ENCODE assay signal across 8 cellular contexts in genomic region chrX:54530358-54530900, GRCh38. TPM values are rescaled to one million over a fixed set of nuclear protein-coding genes. Genes with fewer than 3 reads are reported as not detected.
DNase-seq lines count a peak whose midpoint lies in the region; ATAC-seq and TF ChIP-seq lines count a peak whose summit lies in the region.

No MANE protein-coding gene starts in this region.

- POLR2A ChIA-PET in activated CD8-positive, alpha-beta T cell treated with anti-CD3 and anti-CD28 coated beads for 36 hours (lab: Charles Lee), result interaction anchor here (0.7 to 1.6 kb wide), 4 partner anchors 11 to 636 kb away, joined by 3 to 6 read pairs (median 4); no protein-coding TSS in a partner anchor

- H3K4me1 ChIP-seq in heart left ventricle (peaks cover 0 to 18% (median 4%) of the 10 kb centered on the region in 12 donors), gastrocnemius medialis (peaks cover 4 to 12% of the 10 kb centered on the region in 2 donors)

- H3K4me1 Mint-ChIP-seq in activated CD8-positive, alpha-beta T cell treated with anti-CD3 and anti-CD28 coated beads for 36 hours (ENCODE audit: low read depth), result peaks cover 31% of the 10 kb centered on the region

- H3K36me3 ChIP-seq in heart left ventricle (peaks cover 0 to 26% (median 0%) of the 10 kb centered on the region in 9 donors), gastrocnemius medialis (no peaks in the 10 kb centered on the region)

- ATAC-seq in HG03135 (IDR thresholded peaks at IDR 0.05; ENCODE audit: unreplicated experiment) (peak; percentile 35), heart left ventricle (peak; percentile 24 to 61 (median 45)), gastrocnemius medialis (peak; percentile 63)
- ATAC-seq in activated CD8-positive, alpha-beta T cell treated with anti-CD3 and anti-CD28 coated beads for 36 hours, result peak; percentile 14

- H3K9me3 Mint-ChIP-seq in activated CD8-positive, alpha-beta T cell treated with anti-CD3 and anti-CD28 coated beads for 36 hours, result peaks cover 5% of the 10 kb centered on the region

- in situ Hi-C loops in gastrocnemius medialis (cut with MboI; ENCODE audit: low sequenced_read_pairs in 4 of 4), result loop anchor here (10.0 to 25.0 kb wide), 3 partner anchors 86 to 493 kb away; partner anchors contain the start of genes FAM120C (in 2 of the 4), PHF8 (in 2 of the 4) and TSR2 (in 1 of the 4)

- H3K27me3 Mint-ChIP-seq in activated CD8-positive, alpha-beta T cell treated with anti-CD3 and anti-CD28 coated beads for 36 hours, result no peaks in the 10 kb centered on the region

- intact Hi-C loops in activated CD8-positive, alpha-beta T cell treated with anti-CD3 and anti-CD28 coated beads for 36 hours (cut with micrococcal nuclease), result no loop called here
- intact Hi-C loops in heart left ventricle (cut with DNase I) (loop anchor here in 5 of 10 donors (2.0 to 10.0 kb wide), 6 partner anchors 33 to 346 kb away; partner anchors contain the start of genes TSR2 (in 3 of the 5), FAM120C (in 1 of the 5) and FGD1 (in 1 of the 5)), gastrocnemius medialis (cut with DNase I; ENCODE audit: low total_unique reads) (loop anchor here (2.0 to 5.0 kb wide), 3 partner anchors 90 to 472 kb away; partner anchors contain the start of genes APEX2 and TSR2), posterior cingulate gyrus (cut with DNase I) (loop anchor here (2.0 kb wide), 1 partner anchor 278 kb away; no protein-coding TSS in a partner anchor)

- peak overlapping the region; percentile 94 for H3K4me3 Mint-ChIP-seq in activated CD8-positive, alpha-beta T cell treated with anti-CD3 and anti-CD28 coated beads for 36 hours

- H3K27ac Mint-ChIP-seq in activated CD8-positive, alpha-beta T cell treated with anti-CD3 and anti-CD28 coated beads for 36 hours, result peak overlapping the region; percentile 98

- peaks cover 43% of the 10 kb centered on the region for H3K36me3 Mint-ChIP-seq in activated CD8-positive, alpha-beta T cell treated with anti-CD3 and anti-CD28 coated beads for 36 hours (ENCODE audit: low read depth)

- H3K4me3 ChIP-seq in heart left ventricle (peak overlapping the region; percentile 39 to 97 (median 72)), gastrocnemius medialis (peak overlapping the region; percentile 64 to 84 (median 76))

- H3K27ac ChIP-seq in heart left ventricle (peak overlapping the region in 10 of 12 donors; percentile 67 to 97 (median 84)), gastrocnemius medialis (peak overlapping the region; percentile 80 to 87 (median 84))

- no peak for TF ChIP-seq CTCF in activated CD8-positive, alpha-beta T cell treated with anti-CD3 and anti-CD28 coated beads for 36 hours (IDR thresholded peaks at IDR 0.05)
- TF ChIP-seq CTCF in heart left ventricle (IDR thresholded peaks at IDR 0.05), result no peak
- no peak for TF ChIP-seq CTCF in gastrocnemius medialis (IDR thresholded peaks at IDR 0.05 in 4 of 5, conservative IDR thresholded peaks at IDR 0.05 in 1 of 5)

- H3K9me3 ChIP-seq in heart left ventricle, result peaks cover 0 to 5% (median 0%) of the 10 kb centered on the region in 12 donors
- H3K9me3 ChIP-seq in gastrocnemius medialis, result no peaks in the 10 kb centered on the region

- TF ChIP-seq POLR2A in heart left ventricle (IDR thresholded peaks at IDR 0.05), result no peak
- no peak for TF ChIP-seq POLR2A in gastrocnemius medialis (IDR thresholded peaks at IDR 0.05)

- peak; percentile 6 for DNase-seq in stimulated activated CD4-positive, alpha-beta T cell treated with anti-CD3 and anti-CD28 coated beads, Interleukin-12 subunit alpha, Interleukin-12 subunit beta, amount 100 ng/mL, for 4 hours
- no peak for DNase-seq in stimulated activated CD4-positive, alpha-beta T cell treated with anti-CD3 and anti-CD28 coated beads, Interleukin-2, amount 100 ng/mL, for 48 hours
- no peak for DNase-seq in activated CD8-positive, alpha-beta T cell treated with anti-CD3 and anti-CD28 coated beads for 36 hours
- DNase-seq in heart left ventricle (no peak), gastrocnemius medialis (no peak), posterior cingulate gyrus (no peak), NCI-H1048 (lab: John Stamatoyannopoulos, UW) (no peak)

- peaks cover 0 to 4% (median 0%) of the 10 kb centered on the region in 9 donors for H3K27me3 ChIP-seq in heart left ventricle
- no peaks in the 10 kb centered on the region for H3K27me3 ChIP-seq in gastrocnemius medialis

- CTCF ChIA-PET in activated CD8-positive, alpha-beta T cell treated with anti-CD3 and anti-CD28 coated beads for 36 hours (lab: Charles Lee), result no interaction called here

- WGBS in heart left ventricle, 4 donors, result 0 to 54% (median 24%) methylated on average over 21 of the region's 21 CpGs

RNA-seq across cellular contexts. Expression of gene GNL3L, which starts 0.4 kb away (rescaled TPM):
- total RNA-seq in activated CD8-positive, alpha-beta T cell treated with anti-CD3 and anti-CD28 coated beads for 36 hours, result 10 to 100 TPM; 65.4 to 69.6 TPM
- total RNA-seq in heart left ventricle, result 10 to 100 TPM; 27.1 to 44.2 (median 37.4) TPM
- polyA plus RNA-seq in heart left ventricle, result 10 to 100 TPM in 1 of 2 donors, 1 to 10 TPM in 1; 5.6 to 23.1 TPM
- total RNA-seq in gastrocnemius medialis, result 10 to 100 TPM; 21.2 to 41.7 (median 34.9) TPM

RNA-seq across cellular contexts. Expression of gene FGD1, which starts 34.4 kb away (rescaled TPM):
- total RNA-seq in activated CD8-positive, alpha-beta T cell treated with anti-CD3 and anti-CD28 coated beads for 36 hours, result under 1 TPM; 0.07 TPM
- 1 to 10 TPM; 4.3 to 7.5 (median 6.7) TPM for total RNA-seq in heart left ventricle
- polyA plus RNA-seq in heart left ventricle, result 1 to 10 TPM; 3.9 to 4.2 TPM
- total RNA-seq in gastrocnemius medialis, result 1 to 10 TPM in 3 of 4 donors, under 1 TPM in 1; 0.98 to 1.1 (median 1.0) TPM
